Comparison of ENCODE assay signal across 7 cellular contexts in the genomic region with DNA sequence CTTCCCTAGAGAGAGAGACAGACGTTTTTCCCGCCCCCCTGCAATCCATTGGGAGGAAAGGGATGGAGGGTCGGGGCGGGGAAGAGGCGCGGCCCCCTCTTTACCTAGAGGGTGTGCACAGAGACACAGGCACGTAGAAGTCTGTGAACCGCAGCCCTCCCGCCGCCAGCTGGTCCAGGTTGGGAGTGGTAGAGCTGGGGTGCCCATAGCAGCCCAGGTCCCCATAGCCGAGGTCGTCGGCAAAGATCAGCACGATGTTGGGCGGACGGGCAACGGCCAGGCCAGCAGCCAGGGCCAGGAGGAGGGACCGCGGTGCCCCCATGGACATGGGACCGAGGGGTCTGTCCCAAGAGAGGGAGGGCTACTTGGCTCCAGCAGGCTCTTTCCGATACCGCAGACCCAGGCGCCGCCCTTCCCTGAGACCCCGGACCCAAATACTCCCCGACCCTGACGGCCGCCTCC. TPM values are rescaled to one million over a fixed set of nuclear protein-coding genes. Genes with fewer than 3 reads are reported as not detected.
DNase-seq lines count a peak whose midpoint lies in the region; ATAC-seq and TF ChIP-seq lines count a peak whose summit lies in the region.

No MANE protein-coding gene starts in this region.

- H3K4me1 Mint-ChIP-seq in activated naive CD8-positive, alpha-beta T cell treated with anti-CD3 and anti-CD28 coated beads for 36 hours, result peaks cover 27% of the 10 kb centered on the region

- no peaks in the 10 kb centered on the region for H3K9me3 Mint-ChIP-seq in activated naive CD8-positive, alpha-beta T cell treated with anti-CD3 and anti-CD28 coated beads for 36 hours

- no peaks in the 10 kb centered on the region for H3K36me3 ChIP-seq in hepatocyte (replicated peaks; ENCODE audit: insufficient read depth, low read depth)

- H3K4me2 ChIP-seq in hepatocyte, result peak overlapping the region; percentile 98

- H3K9me2 ChIP-seq in hepatocyte (replicated peaks; ENCODE audit: insufficient read depth), result no peaks in the 10 kb centered on the region

- no peaks in the 10 kb centered on the region for H4K20me1 ChIP-seq in hepatocyte (ENCODE audit: insufficient read depth, poor library complexity, severe bottlenecking)

- peak overlapping the region; percentile 93 for H2AFZ ChIP-seq in hepatocyte

- TF ChIP-seq CTCF in hepatocyte (IDR thresholded peaks at IDR 0.05; ENCODE audit: poor library complexity), result no peak

- no peaks in the 10 kb centered on the region for H3K27me3 Mint-ChIP-seq in activated naive CD8-positive, alpha-beta T cell treated with anti-CD3 and anti-CD28 coated beads for 36 hours

- H3K79me2 ChIP-seq in hepatocyte, result no peaks in the 10 kb centered on the region

- peak overlapping the region; percentile 97 for H3K4me3 ChIP-seq in hepatocyte
- peak overlapping the region; percentile 61 to 92 (median 74) for H3K4me3 ChIP-seq in skin epidermis

- H3K4me1 ChIP-seq in hepatocyte (ENCODE audit: insufficient read depth), result peaks cover 7% of the 10 kb centered on the region

- WGBS in hepatocyte (ENCODE audit: low lambda C conversion rate, missing lambda C conversion rate), result 12% methylated on average over 23 of the region's 28 CpGs

- H3K4me3 Mint-ChIP-seq in activated naive CD8-positive, alpha-beta T cell treated with anti-CD3 and anti-CD28 coated beads for 36 hours, result peak overlapping the region; percentile 85

- ATAC-seq in GM19324 (IDR thresholded peaks at IDR 0.05; ENCODE audit: low FRiP score, unreplicated experiment) (peak; percentile 14), HG03354 (IDR thresholded peaks at IDR 0.05; ENCODE audit: poor library complexity, severe bottlenecking, unreplicated experiment) (peak; percentile 9)

- peak overlapping the region; percentile 66 for H3K27ac Mint-ChIP-seq in activated naive CD8-positive, alpha-beta T cell treated with anti-CD3 and anti-CD28 coated beads for 36 hours

- DNase-seq in activated naive CD8-positive, alpha-beta T cell treated with anti-CD3 and anti-CD28 coated beads for 36 hours, result peak; percentile 29
- DNase-seq in hepatocyte (ENCODE audit: low spot score), result no peak
- no peak for DNase-seq in NCI-H774 (lab: John Stamatoyannopoulos, UW)
- no peak for DNase-seq in NCI-H1417 (lab: John Stamatoyannopoulos, UW)

- H3K27me3 ChIP-seq in hepatocyte, result no peaks in the 10 kb centered on the region

- H3K36me3 Mint-ChIP-seq in activated naive CD8-positive, alpha-beta T cell treated with anti-CD3 and anti-CD28 coated beads for 36 hours, result no peaks in the 10 kb centered on the region

- no peaks in the 10 kb centered on the region for H3K9me3 ChIP-seq in hepatocyte (ENCODE audit: low read depth)

- H3K27ac ChIP-seq in hepatocyte, result peak overlapping the region; percentile 75
- H3K27ac ChIP-seq in skin epidermis, result peak overlapping the region in 20 of 21 experiments; percentile 60 to 92 (median 84)

RNA-seq across cellular contexts. Expression of gene ARSA, which starts 0.5 kb away (rescaled TPM):
- 10 to 100 TPM; 12.6 to 13.5 TPM for total RNA-seq in activated naive CD8-positive, alpha-beta T cell treated with anti-CD3 and anti-CD28 coated beads for 36 hours
- total RNA-seq in hepatocyte, result 26.2 and 31.3 TPM in 2 replicates
- 20.6 and 29.2 TPM in 2 replicates for polyA plus RNA-seq in hepatocyte

RNA-seq across cellular contexts. Expression of gene MAPK8IP2, which starts 26.9 kb away (rescaled TPM):
- total RNA-seq in activated naive CD8-positive, alpha-beta T cell treated with anti-CD3 and anti-CD28 coated beads for 36 hours, result under 1 TPM; 0.16 to 0.21 TPM
- 1.0 and 1.6 TPM in 2 replicates for total RNA-seq in hepatocyte
- 3.8 and 4.0 TPM in 2 replicates for polyA plus RNA-seq in hepatocyte

RNA-seq across cellular contexts. Expression of gene CHKB, which starts 44.8 kb away (rescaled TPM):
- 10 to 100 TPM; 57.3 to 60.3 TPM for total RNA-seq in activated naive CD8-positive, alpha-beta T cell treated with anti-CD3 and anti-CD28 coated beads for 36 hours
- total RNA-seq in hepatocyte, result 54.9 and 57.4 TPM in 2 replicates
- polyA plus RNA-seq in hepatocyte, result 89.7 and 125 TPM in 2 replicates

RNA-seq across cellular contexts. Expression of gene SHANK3, which starts 45.1 kb away (rescaled TPM):
- total RNA-seq in activated naive CD8-positive, alpha-beta T cell treated with anti-CD3 and anti-CD28 coated beads for 36 hours, result under 1 TPM; 0.27 to 0.30 TPM
- 2.4 and 2.9 TPM in 2 replicates for total RNA-seq in hepatocyte
- polyA plus RNA-seq in hepatocyte, result 1.9 and 2.6 TPM in 2 replicates

RNA-seq across cellular contexts. Expression of gene CPT1B, which starts 49.3 kb away (rescaled TPM):
- 10 to 100 TPM; 33.6 to 33.7 TPM for total RNA-seq in activated naive CD8-positive, alpha-beta T cell treated with anti-CD3 and anti-CD28 coated beads for 36 hours
- total RNA-seq in hepatocyte, result 24.8 and 27.5 TPM in 2 replicates
- 64.0 and 80.1 TPM in 2 replicates for polyA plus RNA-seq in hepatocyte
